Comparison of ENCODE assay signal across 1 cellular context in the genomic region with DNA sequence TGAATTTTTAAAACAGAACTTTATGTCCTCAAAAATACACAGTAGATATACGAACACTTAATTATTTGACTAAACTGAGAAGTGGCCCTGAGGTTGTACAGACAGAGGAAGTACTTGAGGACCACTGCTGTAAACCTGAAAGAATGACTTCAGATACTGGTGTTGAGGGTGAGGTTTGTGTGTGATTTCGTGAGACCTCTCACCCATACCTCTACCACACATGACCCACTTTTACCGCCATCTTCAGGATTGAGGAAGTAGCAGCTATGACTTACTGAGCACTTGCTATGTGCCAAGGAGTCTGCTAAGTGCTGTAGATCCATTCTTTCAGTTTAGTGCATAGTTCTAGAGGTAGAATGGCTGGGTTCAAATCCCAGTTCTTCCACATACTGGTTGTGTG.
TF ChIP-seq lines count a peak whose summit lies in the region.

No MANE protein-coding gene starts in this region.

TF ChIP-seq in H1, 55 proteins besides CTCF, POLR2A, EP300 and RAD21:
- 0 out of 2 replicates have a peak, but pooled peaks have one; percentile 18 for TF ChIP-seq E2F6 (IDR thresholded peaks at IDR 0.05)
- no peak for TF ChIP-seq KDM4A (IDR thresholded peaks at IDR 0.05; ENCODE audit: low read depth, low read length, severe bottlenecking)
- TF ChIP-seq MAX (IDR thresholded peaks at IDR 0.05), result no peak
- TF ChIP-seq ASH2L (IDR thresholded peaks at IDR 0.05; ENCODE audit: low read length), result no peak
